ENCODE assay signal across 1 cellular context in the genomic region with DNA sequence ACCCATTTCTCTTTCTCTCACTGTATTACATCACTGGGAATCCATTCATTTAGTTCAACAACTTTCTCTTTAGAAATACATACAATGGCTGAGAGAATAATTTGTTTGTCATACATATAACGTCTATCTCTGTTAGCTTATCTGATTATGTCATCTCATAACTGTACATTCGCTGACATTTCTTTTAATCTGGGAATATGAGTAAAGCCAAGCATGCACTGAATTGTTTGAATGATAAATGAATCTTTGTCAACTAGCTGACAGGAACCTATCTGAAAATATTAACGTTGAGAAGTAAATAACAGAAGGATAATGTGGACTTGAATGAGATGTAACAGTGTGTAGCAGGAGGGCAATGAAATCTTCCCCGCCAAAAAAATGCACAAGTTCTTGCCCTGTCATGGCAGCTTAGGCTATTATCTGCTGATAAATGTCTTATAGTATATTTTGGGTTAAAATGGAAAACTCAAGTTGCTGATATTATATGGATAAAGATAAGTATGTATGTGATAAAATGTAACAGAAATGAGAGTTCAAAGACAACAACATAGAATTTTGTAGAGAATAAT.
TF ChIP-seq lines count a peak whose summit lies in the region.

No MANE protein-coding gene starts in this region.

TF ChIP-seq in K562, 482 proteins besides CTCF, POLR2A, EP300 and RAD21 (continued from another document):
- TF ChIP-seq BRD9 (IDR thresholded peaks at IDR 0.05; ENCODE audit: low read depth, partially characterized antibody) (no peak), DPF2 (IDR thresholded peaks at IDR 0.05) (peak; percentile 35; the same call in 1 of the 2 replicates), MAFG (tag; conservative IDR thresholded peaks at IDR 0.05) (peak; percentile 23; the same call in 1 of the 2 replicates), ZNF316 (IDR thresholded peaks at IDR 0.05) (peak; percentile 23; the same call in 1 of the 2 replicates), PRMT5 (CRISPR knock-in tag; IDR thresholded peaks at IDR 0.05) (no peak), ILF3 (IDR thresholded peaks at IDR 0.05; ENCODE audit: borderline replicate concordance) (no peak), SMARCA4 (IDR thresholded peaks at IDR 0.05) (peak; percentile 54; the same call in 1 of the 2 replicates)
